Comparison of ENCODE assay signal across 8 cellular contexts in genomic region chr2:200888719-200889625, GRCh38. TPM values are rescaled to one million over a fixed set of nuclear protein-coding genes. Genes with fewer than 3 reads are reported as not detected.
A peak's percentile ranks its signal among the peaks of the same experiment; 100 is the strongest.
DNase-seq lines count a peak whose midpoint lies in the region; ATAC-seq and TF ChIP-seq lines count a peak whose summit lies in the region.

Gene NIF3L1 (plus strand): TSS chr2:200889371. CDS start chr2:200891944, 2,573 bp downstream.
Gene PPIL3 (minus strand): TSS chr2:200889077. CDS start chr2:200887615, 1,462 bp downstream.

- H3K27ac ChIP-seq in RWPE2 (ENCODE audit: poor library complexity, severe bottlenecking), result peak within 1 kb of the TSS; percentile 95

- H3K4me3 Mint-ChIP-seq in activated T-helper 2 cell treated with anti-CD3 and anti-CD28 coated beads, Interferon-gamma antibody, Interleukin-2, Interleukin-4, amounts not matched to agents 10 μg/mL and 5 μg/mL and 100 μg/mL, durations not matched to agents 14 hours and 24 hours and 36 hours (ENCODE audit: low read depth), result peak within 1 kb of the TSS; percentile 95
- peak within 1 kb of the TSS; percentile 99 for H3K4me3 Mint-ChIP-seq in natural killer cell

- H3K9me3 Mint-ChIP-seq in activated T-helper 2 cell treated with anti-CD3 and anti-CD28 coated beads, Interferon-gamma antibody, Interleukin-2, Interleukin-4, amounts not matched to agents 10 μg/mL and 5 μg/mL and 100 μg/mL, durations not matched to agents 14 hours and 24 hours and 36 hours, result no peaks in the 10 kb centered on the region
- H3K9me3 Mint-ChIP-seq in natural killer cell, result no peaks in the 10 kb centered on the region

- peak within 1 kb of the TSS; percentile 100 for H3K27ac Mint-ChIP-seq in activated T-helper 2 cell treated with anti-CD3 and anti-CD28 coated beads, Interferon-gamma antibody, Interleukin-2, Interleukin-4, amounts not matched to agents 10 μg/mL and 5 μg/mL and 100 μg/mL, durations not matched to agents 14 hours and 24 hours and 36 hours
- peak within 1 kb of the TSS; percentile 99 to 100 for H3K27ac Mint-ChIP-seq in natural killer cell

- H3K27me3 ChIP-seq in RWPE2 (ENCODE audit: insufficient read depth, poor library complexity, severe bottlenecking), result no peaks in the 10 kb centered on the region

- H3K9me3 ChIP-seq in RWPE2 (ENCODE audit: severe bottlenecking), result no peaks in the 10 kb centered on the region

- peaks cover 8% of the 10 kb centered on the region for H3K4me1 ChIP-seq in RWPE2 (ENCODE audit: insufficient read depth, poor library complexity, severe bottlenecking)

- H3K36me3 Mint-ChIP-seq in activated T-helper 2 cell treated with anti-CD3 and anti-CD28 coated beads, Interferon-gamma antibody, Interleukin-2, Interleukin-4, amounts not matched to agents 10 μg/mL and 5 μg/mL and 100 μg/mL, durations not matched to agents 14 hours and 24 hours and 36 hours (ENCODE audit: low read depth), result peaks cover 39% of the 10 kb centered on the region
- no peaks in the 10 kb centered on the region for H3K36me3 Mint-ChIP-seq in natural killer cell

- intact Hi-C loops in activated T-helper 2 cell treated with anti-CD3 and anti-CD28 coated beads, Interferon-gamma antibody, Interleukin-2, Interleukin-4, amounts not matched to agents 10 μg/mL and 5 μg/mL and 100 μg/mL, durations not matched to agents 14 hours and 24 hours and 36 hours (cut with micrococcal nuclease), result loop anchor here (1.0 to 2.0 kb wide), 12 partner anchors 12 to 562 kb away; partner anchors contain the start of genes BZW1, CFLAR, CLK1 and HYCC2
- intact Hi-C loops in natural killer cell (cut with micrococcal nuclease), result loop anchor here (1.0 to 5.0 kb wide), 8 partner anchors 27 to 563 kb away; partner anchors contain the start of genes CASP10, CFLAR, HYCC2 and NDUFB3

- peak; percentile 99 for DNase-seq in Daoy (ENCODE audit: low read depth)
- DNase-seq in H4 (ENCODE audit: low spot score), result peak; percentile 98
- DNase-seq in LoVo (ENCODE audit: low spot score), result peak; percentile 96
- DNase-seq in RWPE2 (ENCODE audit: low spot score), result peak; percentile 97
- DNase-seq in activated T-helper 2 cell treated with anti-CD3 and anti-CD28 coated beads, Interferon-gamma antibody, Interleukin-2, Interleukin-4, amounts not matched to agents 10 μg/mL and 5 μg/mL and 100 μg/mL, durations not matched to agents 14 hours and 24 hours and 36 hours (ENCODE audit: low spot score), result peak; percentile 97
- DNase-seq in fibroblast of mammary gland (ENCODE audit: low read depth), result peak; percentile 98
- DNase-seq in natural killer cell, result peak; percentile 95
- DNase-seq in stimulated activated naive CD4-positive, alpha-beta T cell treated with Interleukin-2 at 50 U/mL for 16 hours (lab: John Stamatoyannopoulos, UW), result peak; percentile 96

- peaks cover 51% of the 10 kb centered on the region for H3K36me3 ChIP-seq in RWPE2 (ENCODE audit: low read depth)

- H3K4me3 ChIP-seq in RWPE2 (ENCODE audit: severe bottlenecking), result peak within 1 kb of the TSS; percentile 59
- peak within 1 kb of the TSS; percentile 100 for H3K4me3 ChIP-seq in fibroblast of mammary gland (ENCODE audit: control insufficient read depth, low read depth, low read length)

- TF ChIP-seq CTCF in RWPE2 (IDR thresholded peaks at IDR 0.05; ENCODE audit: poor library complexity, severe bottlenecking), result no peak
- no peak for TF ChIP-seq CTCF in fibroblast of mammary gland (conservative IDR thresholded peaks at IDR 0.05; ENCODE audit: control insufficient read depth, insufficient read depth, low read depth, low read length)
- TF ChIP-seq CTCF in natural killer cell (IDR thresholded peaks at IDR 0.05), result no peak

- H3K27me3 Mint-ChIP-seq in activated T-helper 2 cell treated with anti-CD3 and anti-CD28 coated beads, Interferon-gamma antibody, Interleukin-2, Interleukin-4, amounts not matched to agents 10 μg/mL and 5 μg/mL and 100 μg/mL, durations not matched to agents 14 hours and 24 hours and 36 hours (ENCODE audit: low read depth), result no peaks in the 10 kb centered on the region
- no peaks in the 10 kb centered on the region for H3K27me3 Mint-ChIP-seq in natural killer cell (ENCODE audit: low read depth in 2 of 2)

- peaks cover 45% of the 10 kb centered on the region for H3K4me1 Mint-ChIP-seq in activated T-helper 2 cell treated with anti-CD3 and anti-CD28 coated beads, Interferon-gamma antibody, Interleukin-2, Interleukin-4, amounts not matched to agents 10 μg/mL and 5 μg/mL and 100 μg/mL, durations not matched to agents 14 hours and 24 hours and 36 hours (ENCODE audit: low read depth)
- peaks cover 39 to 49% of the 10 kb centered on the region in 2 donors for H3K4me1 Mint-ChIP-seq in natural killer cell

- ATAC-seq in RWPE2 (ENCODE audit: low read depth) (peak; percentile 93), natural killer cell (peak; percentile 76 to 91 (median 84))

RNA-seq across cellular contexts. Expression of gene NIF3L1, which starts in this region (rescaled TPM):
- 51.1 and 53.8 TPM in 2 replicates for total RNA-seq in Daoy (2014; rRNA removed; shearing (Covaris generic))
- total RNA-seq in H4 (2014; rRNA removed; shearing (Covaris generic)), result 56.5 and 57.4 TPM in 2 replicates
- 23.9 and 24.8 TPM in 2 replicates for total RNA-seq in activated T-helper 2 cell treated with anti-CD3 and anti-CD28 coated beads, Interferon-gamma antibody, Interleukin-2, Interleukin-4, amounts not matched to agents 10 μg/mL and 5 μg/mL and 100 μg/mL, durations not matched to agents 14 hours and 24 hours and 36 hours
- total RNA-seq in natural killer cell, result 10 to 100 TPM in 1 of 3 donors, 1 to 10 TPM in 2; 8.8 to 13.3 (median 9.6) TPM

RNA-seq across cellular contexts. Expression of gene PPIL3, which starts in this region (rescaled TPM):
- total RNA-seq in Daoy (2014; rRNA removed; shearing (Covaris generic)), result 42.5 and 64.4 TPM in 2 replicates
- 61.4 and 83.7 TPM in 2 replicates for total RNA-seq in H4 (2014; rRNA removed; shearing (Covaris generic))
- total RNA-seq in activated T-helper 2 cell treated with anti-CD3 and anti-CD28 coated beads, Interferon-gamma antibody, Interleukin-2, Interleukin-4, amounts not matched to agents 10 μg/mL and 5 μg/mL and 100 μg/mL, durations not matched to agents 14 hours and 24 hours and 36 hours, result 55.4 and 57.8 TPM in 2 replicates
- 10 to 100 TPM; 30.0 to 39.9 (median 33.3) TPM for total RNA-seq in natural killer cell

Comparison
In these comparisons a context has a peak if more than half of its experiments do, and no peak if none do; other contexts are left out.
1. Peak in every context shown above with its lines: DNase-seq, ATAC-seq, H3K4me3 ChIP-seq and H3K27ac ChIP-seq.